16 cellular contexts compared by ENCODE assay signal in genomic region chr19:41902594-41902993, GRCh38. TPM values are rescaled to one million over a fixed set of nuclear protein-coding genes. Genes with fewer than 3 reads are reported as not detected.
A peak's percentile ranks its signal among the peaks of the same experiment; 100 is the strongest.
DNase-seq lines count a peak whose midpoint lies in the region; ATAC-seq and TF ChIP-seq lines count a peak whose summit lies in the region.
"Had no signal": no experiment of that assay in that cellular context is flagged by ENCODE, and none has a peak within 500 bp of the region (broad histone marks: within the 10 kb centered on the region; RNA-seq: fewer than 3 reads in every experiment).

No MANE protein-coding gene starts in this region.

- peaks cover 63% of the 10 kb centered on the region for H3K4me1 ChIP-seq in parathyroid adenoma
- peaks cover 5% of the 10 kb centered on the region for H3K4me1 ChIP-seq in lower lobe of right lung

- no peaks in the 10 kb centered on the region for H3K9me3 Mint-ChIP-seq in activated T-cell treated with anti-CD3 and anti-CD28 coated beads, Interleukin-2, amount 50 U/mL, for 72 hours
- H3K9me3 Mint-ChIP-seq in chondrocyte (ENCODE audit: low read depth), result no peaks in the 10 kb centered on the region

- H3K27me3 ChIP-seq in parathyroid adenoma (ENCODE audit: control insufficient read depth, insufficient read depth, low read length) (no peaks in the 10 kb centered on the region), lower lobe of right lung (ENCODE audit: low read depth) (no peaks in the 10 kb centered on the region)
- H3K27me3 ChIP-seq: BE2C had no signal

- H3K9ac ChIP-seq in parathyroid adenoma, result no peak overlapping the region

- no peaks in the 10 kb centered on the region for H3K27me3 Mint-ChIP-seq in activated T-cell treated with anti-CD3 and anti-CD28 coated beads, Interleukin-2, amount 50 U/mL, for 72 hours (ENCODE audit: low read depth)
- H3K27me3 Mint-ChIP-seq in chondrocyte (ENCODE audit: low read depth), result no peaks in the 10 kb centered on the region
- H3K27me3 Mint-ChIP-seq: CD4-positive, CD25-positive, alpha-beta regulatory T cell had no signal

- no peak for ATAC-seq in activated T-cell treated with anti-CD3 and anti-CD28 coated beads, Interleukin-2, amount 50 U/mL, for 72 hours (replicated peaks in 1 of 2)
- ATAC-seq in HG02938 (IDR thresholded peaks at IDR 0.05; ENCODE audit: unreplicated experiment) (no peak), lower lobe of right lung (no peak)
- ATAC-seq: HCT116 had no signal

- peak overlapping the region; percentile 36 for H3K4me3 ChIP-seq in parathyroid adenoma (ENCODE audit: low read depth, low read length)
- no peak overlapping the region for H3K4me3 ChIP-seq in lower lobe of right lung

- TF ChIP-seq CTCF in chondrocyte (IDR thresholded peaks at IDR 0.05) (no peak), parathyroid adenoma (IDR thresholded peaks at IDR 0.05) (no peak), lower lobe of right lung (IDR thresholded peaks at IDR 0.05) (no peak)

- peaks cover 4% of the 10 kb centered on the region for H3K79me2 ChIP-seq in parathyroid adenoma

- H3K4me3 Mint-ChIP-seq in activated T-cell treated with anti-CD3 and anti-CD28 coated beads, Interleukin-2, amount 50 U/mL, for 72 hours, result no peak overlapping the region
- no peak overlapping the region for H3K4me3 Mint-ChIP-seq in chondrocyte (ENCODE audit: unreplicated experiment)

- H3K4me2 ChIP-seq in parathyroid adenoma (ENCODE audit: low read length), result peak overlapping the region; percentile 52

- H3K4me1 Mint-ChIP-seq in activated T-cell treated with anti-CD3 and anti-CD28 coated beads, Interleukin-2, amount 50 U/mL, for 72 hours (ENCODE audit: low read depth), result peaks cover 26% of the 10 kb centered on the region
- H3K4me1 Mint-ChIP-seq in chondrocyte (ENCODE audit: low read depth), result no peaks in the 10 kb centered on the region

- H3K36me3 Mint-ChIP-seq in activated T-cell treated with anti-CD3 and anti-CD28 coated beads, Interleukin-2, amount 50 U/mL, for 72 hours (ENCODE audit: insufficient read depth in 2 of 2), result peaks cover 10 to 41% of the 10 kb centered on the region in 2 donors
- H3K36me3 Mint-ChIP-seq in chondrocyte (ENCODE audit: low read depth), result peaks cover 49% of the 10 kb centered on the region

- H3K27ac ChIP-seq in parathyroid adenoma, result peak overlapping the region; percentile 98
- no peak overlapping the region for H3K27ac ChIP-seq in lower lobe of right lung

- no peak for DNase-seq in activated T-cell treated with anti-CD3 and anti-CD28 coated beads, Interleukin-2, amount 50 U/mL, for 72 hours
- no peak for DNase-seq in activated T-cell treated with anti-CD3 and anti-CD28 coated beads for 4 hours
- peak; percentile 75 for DNase-seq in chondrocyte (ENCODE audit: low spot score)
- DNase-seq in lower lobe of right lung, result no peak
- DNase-seq: ACHN; BE2C; C1 segment of cervical spinal cord; Caco-2; CD4-positive, CD25-positive, alpha-beta regulatory T cell; GDM1; GOT3; H7 had no signal

- no peaks in the 10 kb centered on the region for H3K9me3 ChIP-seq in parathyroid adenoma (ENCODE audit: control insufficient read depth, low read length)
- H3K9me3 ChIP-seq in lower lobe of right lung, result no peaks in the 10 kb centered on the region
- H3K9me3 ChIP-seq: BE2C, Caco-2 had no signal

- no peak overlapping the region for H2AFZ ChIP-seq in parathyroid adenoma

- peak overlapping the region; percentile 68 for H3K27ac Mint-ChIP-seq in activated T-cell treated with anti-CD3 and anti-CD28 coated beads, Interleukin-2, amount 50 U/mL, for 72 hours
- H3K27ac Mint-ChIP-seq in chondrocyte (ENCODE audit: unreplicated experiment), result no peak overlapping the region

- intact Hi-C loops in lower lobe of right lung (cut with DNase I), result no loop called here

- no peaks in the 10 kb centered on the region for H3K36me3 ChIP-seq in parathyroid adenoma (ENCODE audit: control insufficient read depth, insufficient read depth, low read length)
- H3K36me3 ChIP-seq in lower lobe of right lung, result peaks cover 98% of the 10 kb centered on the region

RNA-seq across cellular contexts. Expression of gene ARHGEF1, which starts 19.6 kb away (rescaled TPM):
- total RNA-seq in activated T-cell treated with anti-CD3 and anti-CD28 coated beads, Interleukin-2, amount 50 U/mL, for 72 hours, result 100 to 1,000 TPM; 371 to 446 TPM
- total RNA-seq in chondrocyte, result 70.5 to 105 TPM (median 73.2 TPM) in 3 replicates
- total RNA-seq in lower lobe of right lung, result 206 TPM

RNA-seq across cellular contexts. Expression of gene CD79A, which starts 25.5 kb away (rescaled TPM):
- total RNA-seq in activated T-cell treated with anti-CD3 and anti-CD28 coated beads, Interleukin-2, amount 50 U/mL, for 72 hours, result 10 to 100 TPM; 12.3 to 27.5 TPM
- total RNA-seq in chondrocyte (0.36 TPM in 1 of 3 replicates, not detected in the others), lower lobe of right lung (1.2 TPM)
- total RNA-seq: Daoy, H7 had no signal

RNA-seq across cellular contexts. Expression of gene ERFL, which starts 25.7 kb away (rescaled TPM):
- 1 to 10 TPM; 3.3 to 4.1 TPM for total RNA-seq in activated T-cell treated with anti-CD3 and anti-CD28 coated beads, Interleukin-2, amount 50 U/mL, for 72 hours
- total RNA-seq in chondrocyte (0.27 to 0.44 TPM (median 0.35 TPM) in 3 replicates), lower lobe of right lung (0.41 TPM)
- total RNA-seq: Daoy, H7 had no signal

RNA-seq across cellular contexts. Expression of gene RPS19, which starts 42.5 kb away (rescaled TPM):
- total RNA-seq in activated T-cell treated with anti-CD3 and anti-CD28 coated beads, Interleukin-2, amount 50 U/mL, for 72 hours, result 1,000 to 10,000 TPM; 4,101 to 4,133 TPM
- total RNA-seq in chondrocyte (1,424 to 1,797 TPM (median 1,457 TPM) in 3 replicates), lower lobe of right lung (1,736 TPM)

RNA-seq across cellular contexts. Expression of gene RABAC1, which starts 56.5 kb away (rescaled TPM):
- 10 to 100 TPM; 64.5 to 81.0 TPM for total RNA-seq in activated T-cell treated with anti-CD3 and anti-CD28 coated beads, Interleukin-2, amount 50 U/mL, for 72 hours
- total RNA-seq in chondrocyte, result 282 to 302 TPM (median 295 TPM) in 3 replicates
- 132 TPM for total RNA-seq in lower lobe of right lung
